In the genomic region with DNA sequence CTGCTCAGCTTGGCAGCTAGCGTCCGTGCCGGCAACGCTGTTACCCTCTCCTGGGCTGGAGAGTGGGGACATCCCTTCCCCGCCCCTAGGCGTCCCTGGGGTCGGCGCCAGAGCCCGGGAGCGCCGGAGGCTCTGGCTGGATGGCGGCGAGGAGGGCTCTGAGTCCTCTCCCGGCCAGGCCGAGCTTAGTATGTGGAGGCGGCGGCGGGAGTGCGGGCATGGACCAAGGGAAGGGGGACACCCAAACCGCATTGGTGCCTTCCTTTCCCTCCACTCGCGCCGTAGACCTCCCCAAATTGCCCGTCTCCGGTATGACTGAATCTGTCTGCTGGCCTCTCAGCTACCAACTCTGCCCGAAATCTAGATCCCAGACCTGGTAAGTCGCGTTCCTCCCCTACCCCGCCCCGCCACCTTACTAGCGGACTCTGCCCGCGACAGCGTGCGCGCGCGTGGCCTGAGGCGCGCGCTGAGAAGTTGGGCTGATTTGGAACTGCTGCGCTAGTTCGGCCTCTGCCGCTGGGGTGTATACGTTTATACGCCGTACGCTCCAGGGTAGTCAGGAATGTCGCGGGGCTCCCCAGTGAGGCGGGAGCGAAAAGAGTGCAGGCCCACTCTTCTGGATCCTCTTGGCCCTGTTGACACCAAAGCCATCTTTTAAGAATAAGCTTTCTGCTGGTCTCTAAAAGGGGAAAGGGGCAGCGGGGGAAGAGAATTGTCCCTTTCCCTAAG, we compare ENCODE assay signal across 2 cellular contexts.
TF ChIP-seq lines count a peak whose summit lies in the region.

No MANE protein-coding gene starts in this region.

TF ChIP-seq in SK-N-SH, 30 proteins besides CTCF, POLR2A, EP300 and RAD21:
- TF ChIP-seq POLR2AphosphoS5 (IDR thresholded peaks at IDR 0.05; ENCODE audit: low read depth, low read length): no peak
- no peak for TF ChIP-seq SIN3A (IDR thresholded peaks at IDR 0.05; ENCODE audit: borderline replicate concordance, low read depth, low read length)
- TF ChIP-seq, protein P1, sequence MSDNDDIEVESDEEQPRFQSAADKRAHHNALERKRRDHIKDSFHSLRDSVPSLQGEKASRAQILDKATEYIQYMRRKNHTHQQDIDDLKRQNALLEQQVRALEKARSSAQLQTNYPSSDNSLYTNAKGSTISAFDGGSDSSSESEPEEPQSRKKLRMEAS (IDR thresholded peaks at IDR 0.05; ENCODE audit: low read depth): no peak
- TF ChIP-seq TAF1 (IDR thresholded peaks at IDR 0.05; ENCODE audit: borderline replicate concordance, low read depth, low read length): no peak
- no peak for TF ChIP-seq GABPA (IDR thresholded peaks at IDR 0.05; ENCODE audit: low read depth)
- TF ChIP-seq RFX5 (IDR thresholded peaks at IDR 0.05; ENCODE audit: low read length): no peak
- no peak for TF ChIP-seq RXRA (IDR thresholded peaks at IDR 0.05; ENCODE audit: borderline replicate concordance, low read depth)

TF ChIP-seq in neural cell, 6 proteins besides CTCF, POLR2A, EP300 and RAD21:
- peak; percentile 10 for TF ChIP-seq POLR2AphosphoS5 (IDR thresholded peaks at IDR 0.05)
- no peak for TF ChIP-seq SMC3 (conservative IDR thresholded peaks at IDR 0.05; ENCODE audit: poor library complexity)
